In the genomic region with DNA sequence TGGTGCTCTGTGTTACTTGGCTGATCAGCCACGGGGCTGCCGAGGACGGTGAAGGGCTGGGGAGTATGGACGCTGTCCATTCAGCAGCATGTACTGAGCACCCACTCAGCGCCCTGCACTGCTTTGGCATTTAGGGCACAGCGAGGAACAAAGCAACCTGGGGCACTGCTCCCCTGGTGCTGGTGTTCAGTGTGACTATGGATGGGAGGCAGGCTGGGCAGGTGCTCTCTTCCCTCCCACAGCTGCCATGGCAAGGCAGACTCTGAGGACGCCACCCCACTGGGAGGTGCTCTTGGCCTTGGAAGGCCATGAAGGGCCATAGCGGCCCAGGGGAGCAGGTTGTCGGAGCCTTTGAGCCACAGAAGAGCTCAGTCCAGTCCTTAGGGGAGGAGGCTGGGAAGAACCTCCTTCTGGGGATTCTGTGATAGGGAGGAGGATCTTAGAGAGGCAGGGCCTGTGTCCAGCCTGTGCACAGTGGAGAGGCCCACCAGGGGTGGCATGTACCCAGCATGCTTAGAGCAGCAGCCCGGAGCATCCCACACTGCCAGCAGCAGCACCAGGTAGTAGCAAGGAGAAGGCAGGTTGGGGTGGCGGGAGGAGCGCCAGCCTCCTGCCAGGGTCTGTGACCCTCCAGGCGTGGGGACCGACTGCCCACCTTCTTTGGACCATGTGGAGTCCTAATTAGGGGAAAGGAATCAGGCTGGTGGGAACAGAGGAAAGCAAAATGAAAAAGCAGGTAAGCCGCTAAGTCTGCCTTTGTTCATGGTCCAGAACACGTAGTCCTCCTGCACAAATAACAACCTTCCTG, we compare ENCODE assay signal across 22 cellular contexts.
"Had no signal": no experiment of that assay in that cellular context is flagged by ENCODE, and none has a peak within 500 bp of the region (broad histone marks: within the 10 kb centered on the region; RNA-seq: fewer than 3 reads in every experiment).

No MANE protein-coding gene starts in this region.

- H3K27me3 Mint-ChIP-seq: activated naive CD8-positive, alpha-beta T cell treated with anti-CD3 and anti-CD28 coated beads, Interleukin-2, amount 10 ng/mL, durations not matched to agents 7 days and 5 days had no signal

- H3K4me3 ChIP-seq: breast epithelium, colonic mucosa, heart left ventricle, lower lobe of right lung, psoas muscle, skin epidermis had no signal

- H3K36me3 Mint-ChIP-seq: activated naive CD8-positive, alpha-beta T cell treated with anti-CD3 and anti-CD28 coated beads, Interleukin-2, amount 10 ng/mL, durations not matched to agents 7 days and 5 days; naive thymus-derived CD4-positive, alpha-beta T cell had no signal

- H3K36me3 ChIP-seq: breast epithelium, colonic mucosa, heart left ventricle, lower lobe of right lung had no signal

- H3K27ac ChIP-seq: breast epithelium, colonic mucosa, epithelial cell of prostate, heart left ventricle, lower lobe of right lung, psoas muscle, skin epidermis had no signal

- H3K27ac Mint-ChIP-seq: activated naive CD4-positive, alpha-beta T cell treated with anti-CD3 and anti-CD28 coated beads for 36 hours; activated naive CD8-positive, alpha-beta T cell treated with anti-CD3 and anti-CD28 coated beads, Interleukin-2, amount 10 ng/mL, durations not matched to agents 7 days and 5 days; activated T-helper 1 cell treated with anti-CD3 and anti-CD28 coated beads, Interleukin-12 subunit alpha, Interleukin-12 subunit beta, Interleukin-2, Interleukin-4 antibody, amounts not matched to agents 30 ng/mL and 10 ng/mL and 1 ng/mL, durations not matched to agents 14 hours and 24 hours and 36 hours; naive thymus-derived CD4-positive, alpha-beta T cell; WTC11 had no signal

- H3K27me3 ChIP-seq: breast epithelium, colonic mucosa, heart left ventricle had no signal

- H3K4me3 Mint-ChIP-seq: activated naive CD4-positive, alpha-beta T cell treated with anti-CD3 and anti-CD28 coated beads for 36 hours; activated naive CD8-positive, alpha-beta T cell treated with anti-CD3 and anti-CD28 coated beads, Interleukin-2, amount 10 ng/mL, durations not matched to agents 7 days and 5 days; activated T-helper 1 cell treated with anti-CD3 and anti-CD28 coated beads, Interleukin-12 subunit alpha, Interleukin-12 subunit beta, Interleukin-2, Interleukin-4 antibody, amounts not matched to agents 30 ng/mL and 10 ng/mL and 1 ng/mL, durations not matched to agents 14 hours and 24 hours and 36 hours; central memory CD8-positive, alpha-beta T cell; naive thymus-derived CD4-positive, alpha-beta T cell; neural crest cell; WTC11 had no signal

- ATAC-seq: heart left ventricle; left colon; naive thymus-derived CD4-positive, alpha-beta T cell; psoas muscle; right cardiac atrium; WTC11 had no signal

- DNase-seq: activated CD4-positive, alpha-beta T cell treated with anti-CD3 and anti-CD28 coated beads, Interleukin-2, amount 50 U/mL, for 4 hours; activated naive CD4-positive, alpha-beta T cell treated with anti-CD3 and anti-CD28 coated beads for 36 hours; activated naive CD8-positive, alpha-beta T cell treated with anti-CD3 and anti-CD28 coated beads, Interleukin-2, amount 10 ng/mL, durations not matched to agents 7 days and 5 days; activated T-cell treated with anti-CD3 and anti-CD28 coated beads for 4 hours; amniotic stem cell; colonic mucosa; heart left ventricle; left colon; lower lobe of right lung; naive thymus-derived CD4-positive, alpha-beta T cell; psoas muscle; right cardiac atrium; stimulated activated CD4-positive, alpha-beta T cell treated with anti-CD3 and anti-CD28 coated beads, Interleukin-1b, Interleukin-23, amount 100 ng/mL, for 48 hours; T-helper 9 cell; trophoblast cell had no signal

- H3K9me3 ChIP-seq: colonic mucosa, lower lobe of right lung had no signal

- H3K4me1 ChIP-seq: breast epithelium, colonic mucosa, heart left ventricle, lower lobe of right lung, psoas muscle had no signal

- H3K4me1 Mint-ChIP-seq: central memory CD8-positive, alpha-beta T cell; naive thymus-derived CD4-positive, alpha-beta T cell had no signal

- H3K9me3 Mint-ChIP-seq: activated naive CD4-positive, alpha-beta T cell treated with anti-CD3 and anti-CD28 coated beads for 36 hours; activated naive CD8-positive, alpha-beta T cell treated with anti-CD3 and anti-CD28 coated beads, Interleukin-2, amount 10 ng/mL, durations not matched to agents 7 days and 5 days; activated T-helper 1 cell treated with anti-CD3 and anti-CD28 coated beads, Interleukin-12 subunit alpha, Interleukin-12 subunit beta, Interleukin-2, Interleukin-4 antibody, amounts not matched to agents 30 ng/mL and 10 ng/mL and 1 ng/mL, durations not matched to agents 14 hours and 24 hours and 36 hours; central memory CD8-positive, alpha-beta T cell had no signal
